ENCODE assay signal across 9 cellular contexts in genomic region chr7:66150471-66150870, GRCh38. TPM values are rescaled to one million over a fixed set of nuclear protein-coding genes. Genes with fewer than 3 reads are reported as not detected.
DNase-seq lines count a peak whose midpoint lies in the region; ATAC-seq and TF ChIP-seq lines count a peak whose summit lies in the region.
"Had no signal": no experiment of that assay in that cellular context is flagged by ENCODE, and none has a peak within 500 bp of the region (broad histone marks: within the 10 kb centered on the region; RNA-seq: fewer than 3 reads in every experiment).

No MANE protein-coding gene starts in this region.

- H3K4me3 Mint-ChIP-seq in activated naive CD8-positive, alpha-beta T cell = no peak overlapping the region
- H3K4me3 Mint-ChIP-seq in activated naive CD8-positive, alpha-beta T cell treated with anti-CD3 and anti-CD28 coated beads, Interleukin-2, amount 50 U/mL, for 24 hours = no peak overlapping the region
- H3K4me3 Mint-ChIP-seq in Calu3 (ENCODE audit: low read depth, unreplicated experiment) = no peak overlapping the region

- H3K36me3 Mint-ChIP-seq in activated naive CD8-positive, alpha-beta T cell = peaks cover 14% of the 10 kb centered on the region
- peaks cover 72% of the 10 kb centered on the region for H3K36me3 Mint-ChIP-seq in activated naive CD8-positive, alpha-beta T cell treated with anti-CD3 and anti-CD28 coated beads, Interleukin-2, amount 50 U/mL, for 24 hours (ENCODE audit: low read depth)
- H3K36me3 Mint-ChIP-seq in Calu3 (ENCODE audit: insufficient read depth, unreplicated experiment) = peaks cover 18% of the 10 kb centered on the region

- peaks cover 37 to 48% of the 10 kb centered on the region in 2 donors for H3K36me3 ChIP-seq in mucosa of rectum (ENCODE audit: control insufficient read depth in 2 of 2, insufficient read depth in 2 of 2, low read length in 2 of 2)
- no peaks in the 10 kb centered on the region for H3K36me3 ChIP-seq in uterus

- no peaks in the 10 kb centered on the region for H3K27me3 Mint-ChIP-seq in activated naive CD8-positive, alpha-beta T cell
- H3K27me3 Mint-ChIP-seq in activated naive CD8-positive, alpha-beta T cell treated with anti-CD3 and anti-CD28 coated beads, Interleukin-2, amount 50 U/mL, for 24 hours = no peaks in the 10 kb centered on the region
- no peaks in the 10 kb centered on the region for H3K27me3 Mint-ChIP-seq in Calu3 (ENCODE audit: unreplicated experiment)

- H3K9ac ChIP-seq in mucosa of rectum (ENCODE audit: low read depth in 1 of 2, low read length in 2 of 2) = no peak overlapping the region

- H3K27me3 ChIP-seq in mucosa of rectum (ENCODE audit: control insufficient read depth in 2 of 2, insufficient read depth in 2 of 2, low read length in 2 of 2) (no peaks in the 10 kb centered on the region), uterus (no peaks in the 10 kb centered on the region)

- CTCF ChIA-PET in Calu3 (lab: Charles Lee) = no interaction called here

- no peak for ATAC-seq in activated naive CD8-positive, alpha-beta T cell treated with anti-CD3 and anti-CD28 coated beads, Interleukin-2, amount 50 U/mL, for 24 hours
- no peak for ATAC-seq in omental fat pad (ENCODE audit: low FRiP score)

- BruUV-seq in Calu3 (replicated peaks; lab: Mats Ljungman, UMichigan) = no TSS peak

- TF ChIP-seq POLR2A in uterus (IDR thresholded peaks at IDR 0.05) = no peak

- peaks cover 20% of the 10 kb centered on the region for H3K4me1 Mint-ChIP-seq in activated naive CD8-positive, alpha-beta T cell (ENCODE audit: low read depth)
- peaks cover 25% of the 10 kb centered on the region for H3K4me1 Mint-ChIP-seq in activated naive CD8-positive, alpha-beta T cell treated with anti-CD3 and anti-CD28 coated beads, Interleukin-2, amount 50 U/mL, for 24 hours
- H3K4me1 Mint-ChIP-seq in Calu3 (ENCODE audit: low read depth, unreplicated experiment) = no peaks in the 10 kb centered on the region

- no peak for DNase-seq in activated naive CD8-positive, alpha-beta T cell treated with anti-CD3 and anti-CD28 coated beads, Interleukin-2, amount 50 U/mL, for 24 hours
- DNase-seq in dermis blood vessel endothelial cell (peak; percentile 38), uterus (peak; percentile 63 to 66), omental fat pad (ENCODE audit: low spot score) (no peak), COR-L47 (lab: John Stamatoyannopoulos, UW) (no peak), Calu3 (no peak)

- no peaks in the 10 kb centered on the region for H3K9me3 Mint-ChIP-seq in activated naive CD8-positive, alpha-beta T cell (ENCODE audit: low read depth)
- H3K9me3 Mint-ChIP-seq in activated naive CD8-positive, alpha-beta T cell treated with anti-CD3 and anti-CD28 coated beads, Interleukin-2, amount 50 U/mL, for 24 hours = no peaks in the 10 kb centered on the region
- no peaks in the 10 kb centered on the region for H3K9me3 Mint-ChIP-seq in Calu3 (ENCODE audit: low read depth, unreplicated experiment)

- intact Hi-C loops in uterus (cut with DNase I; ENCODE audit: low total_unique reads) (no loop called here), Calu3 (cut with micrococcal nuclease; ENCODE audit: unreplicated experiment) (loop anchor here (10.0 kb wide), 1 partner anchor 116 kb away; no protein-coding TSS in a partner anchor)

- H3K4me3 ChIP-seq in mucosa of rectum (ENCODE audit: low read length in 2 of 2) = no peak overlapping the region
- H3K4me3 ChIP-seq in uterus = no peak overlapping the region

- H3K9me3 ChIP-seq in mucosa of rectum (ENCODE audit: control insufficient read depth in 2 of 2, low read length in 2 of 2) (no peaks in the 10 kb centered on the region), uterus (no peaks in the 10 kb centered on the region)

- TF ChIP-seq CTCF in uterus (IDR thresholded peaks at IDR 0.05) = no peak
- no peak for TF ChIP-seq CTCF in omental fat pad (IDR thresholded peaks at IDR 0.05)
- no peak for TF ChIP-seq CTCF in Calu3 (IDR thresholded peaks at IDR 0.05; ENCODE audit: unreplicated experiment)

- peak overlapping the region; percentile 34 for H3K27ac Mint-ChIP-seq in activated naive CD8-positive, alpha-beta T cell
- no peak overlapping the region for H3K27ac Mint-ChIP-seq in activated naive CD8-positive, alpha-beta T cell treated with anti-CD3 and anti-CD28 coated beads, Interleukin-2, amount 50 U/mL, for 24 hours
- H3K27ac Mint-ChIP-seq in Calu3 (ENCODE audit: unreplicated experiment) = no peak overlapping the region

- peak overlapping the region; percentile 24 to 34 for H3K27ac ChIP-seq in mucosa of rectum (ENCODE audit: low read depth in 2 of 2, low read length in 2 of 2)
- H3K27ac ChIP-seq in uterus = peak overlapping the region; percentile 26 to 83
- H3K27ac ChIP-seq: C4-2B had no signal

- peaks cover 3 to 15% of the 10 kb centered on the region in 2 donors for H3K4me1 ChIP-seq in mucosa of rectum (ENCODE audit: control insufficient read depth in 2 of 2, insufficient read depth in 2 of 2, low read length in 2 of 2)
- H3K4me1 ChIP-seq in uterus = peaks cover 0 to 11% of the 10 kb centered on the region in 2 donors

RNA-seq across cellular contexts. Expression of gene CRCP, which starts 35.8 kb away (rescaled TPM):
- total RNA-seq in dermis blood vessel endothelial cell (22.5 and 25.4 TPM in 2 replicates), uterus (10 to 100 TPM in 3 of 4 donors, 1 to 10 TPM in 1; 8.5 to 39.7 (median 37.6) TPM), omental fat pad (10 to 100 TPM; 26.9 to 49.5 (median 38.3) TPM), Calu3 (2022) (30.1 and 30.2 TPM in 2 replicates)

RNA-seq across cellular contexts. Expression of gene TPST1, which starts 54.7 kb away (rescaled TPM):
- total RNA-seq in dermis blood vessel endothelial cell (38.5 and 42.5 TPM in 2 replicates), uterus (10 to 100 TPM; 21.0 to 97.0 (median 34.8) TPM), omental fat pad (10 to 100 TPM; 16.4 to 63.2 (median 24.3) TPM), Calu3 (2022) (7.9 and 11.4 TPM in 2 replicates)

Comparison
In these comparisons a context has a peak if more than half of its experiments do, and no peak if none do; other contexts are left out.
1. DNase-seq: peak in dermis blood vessel endothelial cell (single experiment) and uterus (2 of 2); none in activated naive CD8-positive, alpha-beta T cell treated with anti-CD3 and anti-CD28 coated beads, Interleukin-2, amount 50 U/mL, for 24 hours (single experiment), omental fat pad (single experiment), COR-L47 (single experiment) and Calu3 (single experiment).